Comparison of ENCODE assay signal across 33 cellular contexts in genomic region chr1:85311818-85312217, GRCh38. TPM values are rescaled to one million over a fixed set of nuclear protein-coding genes. Genes with fewer than 3 reads are reported as not detected.
DNase-seq lines count a peak whose midpoint lies in the region; ATAC-seq and TF ChIP-seq lines count a peak whose summit lies in the region.
"Had no signal": no experiment of that assay in that cellular context is flagged by ENCODE, and none has a peak within 500 bp of the region (broad histone marks: within the 10 kb centered on the region; RNA-seq: fewer than 3 reads in every experiment).

No MANE protein-coding gene starts in this region.

- no peak overlapping the region for H3K4me3 Mint-ChIP-seq in WTC11
- H3K4me3 Mint-ChIP-seq: activated CD8-positive, alpha-beta memory T cell treated with anti-CD3 and anti-CD28 coated beads, Interleukin-2, amount 10 ng/mL, durations not matched to agents 7 days and 5 days; activated T-cell treated with anti-CD3 and anti-CD28 coated beads, Interleukin-2, amount 50 U/mL, for 4 hours; neural crest cell; T-cell had no signal

- H4K5ac ChIP-seq in mesendoderm (ENCODE audit: low read length) = no peak overlapping the region

- no peak overlapping the region; the same call in 1 of the 2 replicates for H3K4me3 ChIP-seq in BLaER1
- no peak overlapping the region for H3K4me3 ChIP-seq in mesendoderm (ENCODE audit: low read length)
- no peak overlapping the region for H3K4me3 ChIP-seq in lower lobe of right lung
- H3K4me3 ChIP-seq: A549, ascending aorta, cardiac muscle cell, colonic mucosa, right lobe of liver, thyroid gland, vagina had no signal

- H3K27me3 Mint-ChIP-seq in WTC11 (ENCODE audit: low read depth) = no peaks in the 10 kb centered on the region

- H3K36me3 Mint-ChIP-seq in WTC11 = no peaks in the 10 kb centered on the region
- H3K36me3 Mint-ChIP-seq: activated CD8-positive, alpha-beta memory T cell treated with anti-CD3 and anti-CD28 coated beads, Interleukin-2, amount 10 ng/mL, durations not matched to agents 7 days and 5 days; T-cell had no signal

- H3K9ac ChIP-seq in BLaER1 = no peak overlapping the region
- no peak overlapping the region for H3K9ac ChIP-seq in mesendoderm (ENCODE audit: low read length)

- peak overlapping the region; percentile 38; the same call in 1 of the 2 replicates for H3K27ac Mint-ChIP-seq in WTC11
- H3K27ac Mint-ChIP-seq: activated CD8-positive, alpha-beta memory T cell treated with anti-CD3 and anti-CD28 coated beads, Interleukin-2, amount 10 ng/mL, durations not matched to agents 7 days and 5 days; T-cell had no signal

- no peak overlapping the region for H2BK15ac ChIP-seq in mesendoderm (replicated peaks; ENCODE audit: low read depth)

- TF ChIP-seq CTCF in WTC11 (IDR thresholded peaks at IDR 0.05) (no peak), lower lobe of right lung (IDR thresholded peaks at IDR 0.05) (no peak)

- ATAC-seq in WTC11 = no peak
- ATAC-seq in lower lobe of right lung = no peak
- no peak for ATAC-seq in GM21381 (IDR thresholded peaks at IDR 0.05; ENCODE audit: unreplicated experiment)
- ATAC-seq: A549; activated CD8-positive, alpha-beta memory T cell treated with anti-CD3 and anti-CD28 coated beads, Interleukin-2, amount 10 ng/mL, durations not matched to agents 7 days and 5 days; activated T-cell treated with anti-CD3 and anti-CD28 coated beads, Interleukin-2, amount 50 U/mL, for 4 hours; right lobe of liver; T-cell had no signal

- H3K9me3 Mint-ChIP-seq in WTC11 = no peaks in the 10 kb centered on the region
- H3K9me3 Mint-ChIP-seq: activated T-cell treated with anti-CD3 and anti-CD28 coated beads, Interleukin-2, amount 50 U/mL, for 4 hours; neural crest cell; T-cell had no signal

- peak overlapping the region; percentile 77 for H3K4me2 ChIP-seq in BLaER1
- no peak overlapping the region for H3K4me2 ChIP-seq in mesendoderm (ENCODE audit: low read length)
- H3K4me2 ChIP-seq: A549 had no signal

- H3K36me3 ChIP-seq in BLaER1 = no peaks in the 10 kb centered on the region
- no peaks in the 10 kb centered on the region for H3K36me3 ChIP-seq in mesendoderm (ENCODE audit: control insufficient read depth, insufficient read depth, low read length)
- H3K36me3 ChIP-seq in lower lobe of right lung = no peaks in the 10 kb centered on the region
- H3K36me3 ChIP-seq: ascending aorta, BE2C, cardiac muscle cell, colonic mucosa, right lobe of liver, thyroid gland, vagina had no signal

- 0 out of 2 replicates have a peak, but pooled peaks cover 5% of the 10 kb centered on the region for H4K20me1 ChIP-seq in BLaER1

- H3K27ac ChIP-seq in BLaER1 = no peak overlapping the region
- H3K27ac ChIP-seq in mesendoderm (ENCODE audit: low read depth, low read length) = no peak overlapping the region
- H3K27ac ChIP-seq in lower lobe of right lung = no peak overlapping the region
- H3K27ac ChIP-seq: ascending aorta, cardiac muscle cell, colonic mucosa, epithelial cell of prostate, right lobe of liver, thyroid gland, vagina had no signal

- peaks cover 26% of the 10 kb centered on the region for H3K4me1 ChIP-seq in BLaER1
- peaks cover 6% of the 10 kb centered on the region for H3K4me1 ChIP-seq in mesendoderm (ENCODE audit: control insufficient read depth, low read depth, low read length)
- H3K4me1 ChIP-seq in lower lobe of right lung = peaks cover 28% of the 10 kb centered on the region
- H3K4me1 ChIP-seq: BE2C, colonic mucosa, right lobe of liver had no signal

- CTCF ChIA-PET in WTC11 (lab: Charles Lee) = no interaction called here

- POLR2A ChIA-PET in WTC11 (lab: Charles Lee) = no interaction called here

- H3K4ac ChIP-seq in mesendoderm (ENCODE audit: low read depth, low read length) = no peak overlapping the region

- H2BK5ac ChIP-seq in mesendoderm (ENCODE audit: low read length) = no peak overlapping the region

- DNase-seq in M059J (ENCODE audit: low read depth) (peak; percentile 54), WTC11 (ENCODE audit: low spot score) (no peak), mesendoderm (no peak), lower lobe of right lung (no peak), NCI-H2227 (lab: John Stamatoyannopoulos, UW; ENCODE audit: unreplicated experiment) (no peak), occipital lobe (lab: John Stamatoyannopoulos, UW) (no peak)
- DNase-seq: activated CD4-positive, alpha-beta T cell treated with anti-CD3 and anti-CD28 coated beads, Interleukin-2, amount 50 U/mL, for 1 hour; activated CD4-positive, CD25-positive, alpha-beta regulatory T cell; activated CD8-positive, alpha-beta memory T cell treated with anti-CD3 and anti-CD28 coated beads, Interleukin-2, amount 10 ng/mL, durations not matched to agents 7 days and 5 days; activated gamma-delta T cell treated with Interleukin-2 at 50 U/mL for 16 hours; activated T-cell treated with anti-CD3 and anti-CD28 coated beads, Interleukin-2, amount 50 U/mL, for 4 hours; BE2C; colonic mucosa; effector CD4-positive, alpha-beta T cell; glutamatergic neuron; NCI-H1092; NCI-H1694 treated with DMSO at 0.1 percent for 48 hours; NCI-H345; posterior cingulate gyrus; right lobe of liver; RPMI8226; stimulated activated CD4-positive, alpha-beta T cell treated with anti-CD3 and anti-CD28 coated beads, Interleukin-12 subunit alpha, Interleukin-12 subunit beta, amount 100 ng/mL, for 4 hours; stimulated activated CD4-positive, alpha-beta T cell treated with anti-CD3 and anti-CD28 coated beads, Interleukin-2, amount 100 ng/mL, for 48 hours; T-cell; thyroid gland had no signal

- no peaks in the 10 kb centered on the region for H3K79me1 ChIP-seq in mesendoderm (ENCODE audit: low read length)

- H4K8ac ChIP-seq in mesendoderm (ENCODE audit: low read depth, low read length) = no peak overlapping the region

- intact Hi-C loops in lower lobe of right lung (cut with DNase I) = no loop called here

- WGBS in mesendoderm (ENCODE audit: extremely low coverage, insufficient coverage, low lambda C conversion rate) = no CpG with 5 or more reads among the region's 2 CpGs

- no peak overlapping the region for H2BK120ac ChIP-seq in mesendoderm (ENCODE audit: low read depth, low read length)

- no peaks in the 10 kb centered on the region for H3K79me2 ChIP-seq in mesendoderm (ENCODE audit: control insufficient read depth, insufficient read depth, low read length)

- H3K56ac ChIP-seq in mesendoderm (ENCODE audit: low read length) = no peak overlapping the region

- no peak overlapping the region for H2AK5ac ChIP-seq in mesendoderm (ENCODE audit: low read length)

- H3K9me3 ChIP-seq in BLaER1 = no peaks in the 10 kb centered on the region
- H3K9me3 ChIP-seq in lower lobe of right lung = no peaks in the 10 kb centered on the region
- H3K9me3 ChIP-seq: A549, ascending aorta, BE2C, colonic mucosa, right lobe of liver, thyroid gland, vagina had no signal

- peak overlapping the region; percentile 46 for H3K18ac ChIP-seq in mesendoderm (ENCODE audit: low read length)

- no peak overlapping the region for H3K23ac ChIP-seq in mesendoderm (ENCODE audit: low read length)

- peaks cover 23% of the 10 kb centered on the region for H3K4me1 Mint-ChIP-seq in WTC11

- H3K27me3 ChIP-seq in BLaER1 (peaks cover 51% of the 10 kb centered on the region), mesendoderm (ENCODE audit: insufficient read depth, low read length, poor library complexity) (no peaks in the 10 kb centered on the region), lower lobe of right lung (ENCODE audit: low read depth) (no peaks in the 10 kb centered on the region)
- H3K27me3 ChIP-seq: ascending aorta, BE2C, cardiac muscle cell, colonic mucosa, right lobe of liver, thyroid gland, vagina had no signal

TF ChIP-seq in WTC11, 78 proteins besides CTCF, POLR2A, EP300 and RAD21:
- TF ChIP-seq TCF7 (CRISPR knock-in tag; IDR thresholded peaks at IDR 0.05; ENCODE audit: low read depth) = no peak
- TF ChIP-seq FOXJ3 (CRISPR knock-in tag; IDR thresholded peaks at IDR 0.05; ENCODE audit: borderline replicate concordance) = no peak

RNA-seq across cellular contexts. Expression of gene BCL10, which starts 35.4 kb away (rescaled TPM):
- total RNA-seq in M059J (2014; rRNA removed; shearing (Covaris generic)) = 35.6 and 42.2 TPM in 2 replicates
- total RNA-seq in WTC11 (2021) (21.3 to 24.2 TPM (median 21.4 TPM) in 3 replicates), lower lobe of right lung (27.4 TPM), occipital lobe (35.4 TPM)
- polyA plus RNA-seq in mesendoderm (2013, experiment 1 of 2) = 11.1 TPM
- polyA plus RNA-seq in mesendoderm (2013, experiment 2 of 2) = 12.0 TPM

RNA-seq across cellular contexts. Expression of gene C1orf52, which starts 52.4 kb away (rescaled TPM):
- 22.8 and 31.7 TPM in 2 replicates for total RNA-seq in M059J (2014; rRNA removed; shearing (Covaris generic))
- 35.8 to 44.5 TPM (median 40.2 TPM) in 3 replicates for total RNA-seq in WTC11 (2021)
- polyA plus RNA-seq in mesendoderm (2013, experiment 1 of 2) = 41.1 TPM
- polyA plus RNA-seq in mesendoderm (2013, experiment 2 of 2) = 40.5 TPM
- total RNA-seq in lower lobe of right lung = 23.4 TPM
- total RNA-seq in occipital lobe = 21.5 TPM
